In genomic region chr11:74299000-74299399, GRCh38 we compare ENCODE assay signal across 23 cellular contexts. TPM values are rescaled to one million over a fixed set of nuclear protein-coding genes. Genes with fewer than 3 reads are reported as not detected.
"Had no signal": no experiment of that assay in that cellular context is flagged by ENCODE, and none has a peak within 500 bp of the region (broad histone marks: within the 10 kb centered on the region; RNA-seq: fewer than 3 reads in every experiment).

No MANE protein-coding gene starts in this region.

- H3K9me3 ChIP-seq: MG63 had no signal

- H3K27ac ChIP-seq: RWPE1 had no signal

- H3K27me3 ChIP-seq: MG63 had no signal

- ATAC-seq: HepG2, Panc1, PC-3 had no signal

- H3K36me3 ChIP-seq: MG63 had no signal

- DNase-seq: IMR-90; Karpas-422; KG1; MG63; NCI-H1092; NCI-H1105 treated with DMSO at 0.1 percent for 48 hours; NCI-H1417 treated with DMSO at 0.1 percent for 48 hours; NCI-H146; NCI-H1694 treated with DMSO at 0.1 percent for 48 hours; NCI-H1930; NCI-H2081; NCI-H2107; NCI-H2227 treated with DMSO at 0.1 percent for 48 hours; NCI-H524; NCI-H526 treated with DMSO at 0.1 percent for 48 hours; NCI-H748 treated with DMSO at 0.1 percent for 48 hours; NK-92 treated with Interleukin-12 subunit alpha and Interleukin-12 subunit beta, amount 100 ng/mL, for 24 hours; PC-3; SHP77 had no signal

- H3K4me3 ChIP-seq: MG63 had no signal

RNA-seq across cellular contexts. Expression of gene P4HA3, which starts 12.4 kb away (rescaled TPM):
- total RNA-seq: HepG2, OCI-LY7 had no signal
- polyA plus RNA-seq: HepG2 had no signal
